ENCODE assay signal across 8 cellular contexts in genomic region chr6:145814501-145815350, GRCh38. TPM values are rescaled to one million over a fixed set of nuclear protein-coding genes. Genes with fewer than 3 reads are reported as not detected.
DNase-seq lines count a peak whose midpoint lies in the region.

FBXO30 (minus strand) TSS chr6:145814795; CDS start chr6:145806405, 8,390 bp downstream.

- CTCF ChIA-PET in activated naive CD4-positive, alpha-beta T cell treated with anti-CD3 and anti-CD28 coated beads for 36 hours (lab: Charles Lee): interaction anchor here (1.1 to 1.6 kb wide), 2 partner anchors 77 to 79 kb away, joined by 3 to 6 read pairs; partner anchors contain the start of gene EPM2A

- H3K36me3 Mint-ChIP-seq in activated naive CD4-positive, alpha-beta T cell treated with anti-CD3 and anti-CD28 coated beads for 36 hours (ENCODE audit: low read depth): peaks cover 6% of the 10 kb centered on the region

- H3K4me1 ChIP-seq in HAP-1 (peaks cover 17% of the 10 kb centered on the region), SJCRH30 (no peaks in the 10 kb centered on the region)

- intact Hi-C loops in activated naive CD4-positive, alpha-beta T cell treated with anti-CD3 and anti-CD28 coated beads for 36 hours (cut with micrococcal nuclease): loop anchor here (1.0 to 5.0 kb wide), 8 partner anchors 9 to 1472 kb away; partner anchors contain the start of genes EPM2A and SHPRH

- no peaks in the 10 kb centered on the region for H3K9me3 Mint-ChIP-seq in activated naive CD4-positive, alpha-beta T cell treated with anti-CD3 and anti-CD28 coated beads for 36 hours

- H3K4me3 ChIP-seq in HAP-1 (peak within 1 kb of the TSS; percentile 51), MG63 (peak within 1 kb of the TSS; percentile 69), SJCRH30 (peak within 1 kb of the TSS; percentile 74)

- H3K36me3 ChIP-seq in HAP-1 (replicated peaks): no peaks in the 10 kb centered on the region
- H3K36me3 ChIP-seq in MG63: peaks cover 5% of the 10 kb centered on the region
- H3K36me3 ChIP-seq in SJCRH30: no peaks in the 10 kb centered on the region

- peak within 1 kb of the TSS; percentile 89 for H3K4me3 Mint-ChIP-seq in activated naive CD4-positive, alpha-beta T cell treated with anti-CD3 and anti-CD28 coated beads for 36 hours

- H3K27ac Mint-ChIP-seq in activated naive CD4-positive, alpha-beta T cell treated with anti-CD3 and anti-CD28 coated beads for 36 hours: peak within 1 kb of the TSS; percentile 84

- no peaks in the 10 kb centered on the region for H3K27me3 ChIP-seq in HAP-1 (ENCODE audit: low read depth)
- no peaks in the 10 kb centered on the region for H3K27me3 ChIP-seq in MG63
- H3K27me3 ChIP-seq in SJCRH30: no peaks in the 10 kb centered on the region

- in situ Hi-C loops in HAP-1 (cut with MboI; ENCODE audit: low sequenced_read_pairs): no loop called here

- peak; percentile 74 for DNase-seq in GF-D8 (lab: John Stamatoyannopoulos, UW)
- DNase-seq in HAP-1 (ENCODE audit: low spot score in 2 of 2): peak; percentile 78 to 85
- DNase-seq in MG63: peak; percentile 91
- DNase-seq in SJCRH30: peak; percentile 86 to 90
- peak; percentile 81 for DNase-seq in activated naive CD4-positive, alpha-beta T cell treated with anti-CD3 and anti-CD28 coated beads for 36 hours
- peak; percentile 91 for DNase-seq in germinal center (ENCODE audit: low spot score)
- DNase-seq in occipital lobe (lab: John Stamatoyannopoulos, UW): peak; percentile 89

- no peaks in the 10 kb centered on the region for H3K27me3 Mint-ChIP-seq in activated naive CD4-positive, alpha-beta T cell treated with anti-CD3 and anti-CD28 coated beads for 36 hours (ENCODE audit: low read depth)

- H3K9me3 ChIP-seq in HAP-1 (no peaks in the 10 kb centered on the region), MG63 (no peaks in the 10 kb centered on the region), SJCRH30 (replicated peaks) (no peaks in the 10 kb centered on the region)

- peaks cover 31% of the 10 kb centered on the region for H3K4me1 Mint-ChIP-seq in activated naive CD4-positive, alpha-beta T cell treated with anti-CD3 and anti-CD28 coated beads for 36 hours (ENCODE audit: low read depth)

- H3K27ac ChIP-seq in SJCRH30: peak within 1 kb of the TSS; percentile 88
- peak within 1 kb of the TSS; percentile 63 for H3K27ac ChIP-seq in temporal lobe (ENCODE audit: low read depth, low read length)

RNA-seq across cellular contexts. Expression of gene FBXO30, which starts in this region (rescaled TPM):
- 4.1 and 6.2 TPM in 2 replicates for total RNA-seq in MG63 (2014; rRNA removed; shearing (Covaris generic); ENCODE audit: low replicate concordance)
- 11.6 and 12.8 TPM in 2 replicates for total RNA-seq in SJCRH30 (2014; rRNA removed; shearing (Covaris generic))
- total RNA-seq in activated naive CD4-positive, alpha-beta T cell treated with anti-CD3 and anti-CD28 coated beads for 36 hours: 1 to 10 TPM; 2.0 to 2.1 TPM
- total RNA-seq in occipital lobe (93.1 TPM), temporal lobe (91.2 TPM)

Comparison
In these comparisons a context has a peak if more than half of its experiments do, and no peak if none do; other contexts are left out.
1. Peak in every context shown above with its lines: DNase-seq, H3K4me3 ChIP-seq and H3K27ac ChIP-seq.